ENCODE assay signal across 1 cellular context in genomic region chr17:40648326-40648968, GRCh38.
TF ChIP-seq lines count a peak whose summit lies in the region.

No MANE protein-coding gene starts in this region.

TF ChIP-seq in IMR-90, 13 proteins besides CTCF, POLR2A, EP300 and RAD21 (continued from another document):
- no peak for TF ChIP-seq USF2 (IDR thresholded peaks at IDR 0.05; ENCODE audit: low read depth, low read length)
